Comparison of ENCODE assay signal across 12 cellular contexts in the genomic region with DNA sequence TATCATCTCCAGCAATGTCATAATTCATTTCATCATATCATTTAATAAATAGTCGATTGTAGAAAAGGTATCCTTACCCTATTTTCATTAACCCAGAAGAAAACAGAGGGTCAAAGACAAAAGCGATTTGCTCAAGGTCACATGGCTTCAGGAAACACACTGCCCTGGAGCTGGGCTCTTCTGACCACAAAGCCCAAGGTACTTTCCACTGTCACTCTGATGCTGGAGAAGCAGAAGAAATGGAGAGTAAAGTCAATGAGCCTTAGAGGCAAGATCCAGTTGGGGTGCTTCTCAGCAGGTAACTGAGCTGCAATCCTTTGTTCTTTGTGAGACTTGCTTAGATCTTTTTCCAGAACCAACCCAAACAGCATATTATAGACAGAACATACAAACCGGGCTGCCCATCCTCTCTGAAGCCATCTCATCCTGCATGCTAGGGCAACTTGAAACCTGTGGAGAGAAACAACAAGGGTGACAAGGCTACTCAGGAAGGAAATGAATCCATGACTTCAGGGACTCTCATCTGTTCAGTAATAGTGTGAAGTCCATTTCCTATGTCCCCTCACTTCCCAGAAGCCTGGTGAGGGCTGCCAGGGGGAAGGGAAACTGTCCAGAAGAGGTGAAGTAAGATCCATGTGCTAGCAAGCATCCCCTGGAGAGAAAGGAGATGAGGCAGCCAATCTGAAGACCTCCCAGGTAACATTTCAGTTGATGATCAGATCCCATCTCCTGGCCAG.
DNase-seq lines count a peak whose midpoint lies in the region; ATAC-seq, FAIRE-seq and TF ChIP-seq lines count a peak whose summit lies in the region.
"Had no signal": no experiment of that assay in that cellular context is flagged by ENCODE, and none has a peak within 500 bp of the region (broad histone marks: within the 10 kb centered on the region; RNA-seq: fewer than 3 reads in every experiment).

No MANE protein-coding gene starts in this region.

- TF ChIP-seq POLR2A in H54 (IDR thresholded peaks at IDR 0.05; ENCODE audit: low read depth, low read length): no peak
- TF ChIP-seq POLR2A in GM18505 (IDR thresholded peaks at IDR 0.05; ENCODE audit: borderline replicate concordance, extremely low read depth, insufficient read depth, insufficient read length): no peak

- TF ChIP-seq CTCF in keratinocyte (optimal IDR thresholded peaks at IDR 0.05 in 1 of 3, IDR thresholded peaks at IDR 0.05 in 1 of 3, conservative IDR thresholded peaks at IDR 0.05 in 1 of 3; ENCODE audit: extremely low read depth in 1 of 3, insufficient read depth in 2 of 3, low read length in 3 of 3): no peak
- no peak for TF ChIP-seq CTCF in tibial artery (IDR thresholded peaks at IDR 0.05)

- H3K27ac ChIP-seq in keratinocyte (ENCODE audit: control insufficient read depth, insufficient read depth, low read length) (no peak overlapping the region), tibial artery (peak overlapping the region; percentile 82)
- H3K27ac ChIP-seq: SK-N-MC had no signal

- H3K4me1 ChIP-seq in keratinocyte (ENCODE audit: control insufficient read depth, extremely low read depth, insufficient read depth, low read length): peaks cover 14% of the 10 kb centered on the region
- peaks cover 0 to 54% (median 16%) of the 10 kb centered on the region in 4 donors for H3K4me1 ChIP-seq in tibial artery

- no peak for ATAC-seq in GM18505 (IDR thresholded peaks at IDR 0.05; ENCODE audit: unreplicated experiment)
- ATAC-seq in HG03354 (IDR thresholded peaks at IDR 0.05; ENCODE audit: poor library complexity, severe bottlenecking, unreplicated experiment): no peak
- ATAC-seq: natural killer cell treated with Interleukin-12 subunit alpha and Interleukin-12 subunit beta and Interleukin-15 and Interleukin-18, amount 100 ng/mL, for 72 hours had no signal

- dilution Hi-C loops in keratinocyte (cut with MboI; ENCODE audit: extremely low pct_ligation_motif_present, low sequenced_read_pairs): no loop called here

- no peak overlapping the region for H3K27ac Mint-ChIP-seq in activated T-helper 1 cell treated with anti-CD3 and anti-CD28 coated beads, Interleukin-12 subunit alpha, Interleukin-12 subunit beta, Interleukin-2, Interleukin-4 antibody, amounts not matched to agents 30 ng/mL and 10 ng/mL and 1 ng/mL, durations not matched to agents 14 hours and 24 hours and 36 hours

- H3K36me3 ChIP-seq in keratinocyte (ENCODE audit: control insufficient read depth in 2 of 2, extremely low read depth in 1 of 2, insufficient read depth in 2 of 2, low read length in 2 of 2): no peaks in the 10 kb centered on the region
- no peaks in the 10 kb centered on the region for H3K36me3 ChIP-seq in tibial artery

- H3K4me3 ChIP-seq in keratinocyte (ENCODE audit: control insufficient read depth in 2 of 3, extremely low read depth in 1 of 3, insufficient read depth in 2 of 3, low read depth in 1 of 3, low read length in 3 of 3): no peak overlapping the region
- H3K4me3 ChIP-seq in tibial artery: no peak overlapping the region
- H3K4me3 ChIP-seq: SK-N-MC had no signal

- intact Hi-C loops in activated T-helper 1 cell treated with anti-CD3 and anti-CD28 coated beads, Interleukin-12 subunit alpha, Interleukin-12 subunit beta, Interleukin-2, Interleukin-4 antibody, amounts not matched to agents 30 ng/mL and 10 ng/mL and 1 ng/mL, durations not matched to agents 14 hours and 24 hours and 36 hours (cut with micrococcal nuclease): no loop called here
- intact Hi-C loops in tibial artery (cut with DNase I; ENCODE audit: low total_unique reads): no loop called here

- peaks cover 2% of the 10 kb centered on the region for H3K9me3 Mint-ChIP-seq in activated T-helper 1 cell treated with anti-CD3 and anti-CD28 coated beads, Interleukin-12 subunit alpha, Interleukin-12 subunit beta, Interleukin-2, Interleukin-4 antibody, amounts not matched to agents 30 ng/mL and 10 ng/mL and 1 ng/mL, durations not matched to agents 14 hours and 24 hours and 36 hours
- H3K9me3 Mint-ChIP-seq: natural killer cell treated with Interleukin-12 subunit alpha and Interleukin-12 subunit beta and Interleukin-15 and Interleukin-18, amount 100 ng/mL, for 72 hours had no signal

- H2AFZ ChIP-seq in keratinocyte (ENCODE audit: control insufficient read depth, low read length): no peak overlapping the region

- peaks cover 11% of the 10 kb centered on the region for H3K4me1 Mint-ChIP-seq in activated T-helper 1 cell treated with anti-CD3 and anti-CD28 coated beads, Interleukin-12 subunit alpha, Interleukin-12 subunit beta, Interleukin-2, Interleukin-4 antibody, amounts not matched to agents 30 ng/mL and 10 ng/mL and 1 ng/mL, durations not matched to agents 14 hours and 24 hours and 36 hours (ENCODE audit: low read depth)

- H3K4me2 ChIP-seq in keratinocyte (ENCODE audit: control insufficient read depth, extremely low read depth, insufficient read depth, low read depth, low read length): no peak overlapping the region

- H3K9me1 ChIP-seq in keratinocyte (ENCODE audit: control insufficient read depth, extremely low read depth, insufficient read depth, low read length): no peaks in the 10 kb centered on the region

- H3K9ac ChIP-seq in keratinocyte (ENCODE audit: control insufficient read depth, extremely low read depth, insufficient read depth, low read length): no peak overlapping the region

- DNase-seq in H54 (ENCODE audit: insufficient read length, low spot score): no peak
- DNase-seq in activated T-helper 1 cell treated with anti-CD3 and anti-CD28 coated beads, Interleukin-12 subunit alpha, Interleukin-12 subunit beta, Interleukin-2, Interleukin-4 antibody, amounts not matched to agents 30 ng/mL and 10 ng/mL and 1 ng/mL, durations not matched to agents 14 hours and 24 hours and 36 hours (ENCODE audit: low spot score): no peak
- no peak for DNase-seq in keratinocyte (ENCODE audit: low read depth, low spot score)
- DNase-seq in tibial artery: no peak
- DNase-seq in NCI-H1417 (lab: John Stamatoyannopoulos, UW): no peak
- DNase-seq: caudate nucleus, NCI-H524 had no signal

- H3K27me3 ChIP-seq in keratinocyte (ENCODE audit: control insufficient read depth, extremely low read depth, insufficient read depth, low read length): no peaks in the 10 kb centered on the region
- no peaks in the 10 kb centered on the region for H3K27me3 ChIP-seq in tibial artery

- peak overlapping the region; percentile 37 for H3K4me3 Mint-ChIP-seq in activated T-helper 1 cell treated with anti-CD3 and anti-CD28 coated beads, Interleukin-12 subunit alpha, Interleukin-12 subunit beta, Interleukin-2, Interleukin-4 antibody, amounts not matched to agents 30 ng/mL and 10 ng/mL and 1 ng/mL, durations not matched to agents 14 hours and 24 hours and 36 hours
- H3K4me3 Mint-ChIP-seq: natural killer cell treated with Interleukin-12 subunit alpha and Interleukin-12 subunit beta and Interleukin-15 and Interleukin-18, amount 100 ng/mL, for 72 hours had no signal

- peaks cover 21% of the 10 kb centered on the region for H3K27me3 Mint-ChIP-seq in activated T-helper 1 cell treated with anti-CD3 and anti-CD28 coated beads, Interleukin-12 subunit alpha, Interleukin-12 subunit beta, Interleukin-2, Interleukin-4 antibody, amounts not matched to agents 30 ng/mL and 10 ng/mL and 1 ng/mL, durations not matched to agents 14 hours and 24 hours and 36 hours (ENCODE audit: insufficient read depth)

- peak; percentile 50 for FAIRE-seq in H54 (lab: Jason Lieb, UNC)
- FAIRE-seq in keratinocyte (lab: Jason Lieb, UNC): peak; percentile 23
- FAIRE-seq: islet of Langerhans had no signal

- H3K9me3 ChIP-seq in keratinocyte (ENCODE audit: control insufficient read depth, low read depth, low read length) (no peaks in the 10 kb centered on the region), tibial artery (no peaks in the 10 kb centered on the region)

- H4K20me1 ChIP-seq in keratinocyte (ENCODE audit: control insufficient read depth, extremely low read depth, insufficient read depth, low read length): no peaks in the 10 kb centered on the region

- H3K79me2 ChIP-seq in keratinocyte (ENCODE audit: control insufficient read depth, insufficient read depth, low read length): no peaks in the 10 kb centered on the region

- H3K36me3 Mint-ChIP-seq in activated T-helper 1 cell treated with anti-CD3 and anti-CD28 coated beads, Interleukin-12 subunit alpha, Interleukin-12 subunit beta, Interleukin-2, Interleukin-4 antibody, amounts not matched to agents 30 ng/mL and 10 ng/mL and 1 ng/mL, durations not matched to agents 14 hours and 24 hours and 36 hours (ENCODE audit: low read depth): no peaks in the 10 kb centered on the region
- H3K36me3 Mint-ChIP-seq: natural killer cell treated with Interleukin-12 subunit alpha and Interleukin-12 subunit beta and Interleukin-15 and Interleukin-18, amount 100 ng/mL, for 72 hours had no signal
